In the genomic region with DNA sequence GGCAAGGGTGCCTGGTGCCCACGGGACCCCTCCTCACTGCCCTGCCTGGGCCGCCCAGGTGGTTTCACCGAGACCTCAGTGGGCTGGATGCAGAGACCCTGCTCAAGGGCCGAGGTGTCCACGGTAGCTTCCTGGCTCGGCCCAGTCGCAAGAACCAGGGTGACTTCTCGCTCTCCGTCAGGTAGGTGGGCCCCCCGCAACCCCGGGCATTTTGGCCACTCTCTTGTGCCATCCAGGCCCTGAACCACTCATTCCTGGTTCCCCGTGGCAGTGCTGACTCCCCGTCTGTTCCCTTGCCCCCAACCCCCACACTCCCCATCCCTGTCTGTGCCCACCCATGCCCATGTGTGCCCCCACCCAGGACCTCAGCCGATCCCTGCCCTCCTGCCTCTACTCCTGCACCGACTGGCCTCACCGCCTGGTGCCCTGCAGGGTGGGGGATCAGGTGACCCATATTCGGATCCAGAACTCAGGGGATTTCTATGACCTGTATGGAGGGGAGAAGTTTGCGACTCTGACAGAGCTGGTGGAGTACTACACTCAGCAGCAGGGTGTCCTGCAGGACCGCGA, we compare ENCODE assay signal across 11 cellular contexts. TPM values are rescaled to one million over a fixed set of nuclear protein-coding genes. Genes with fewer than 3 reads are reported as not detected.
DNase-seq lines count a peak whose midpoint lies in the region; ATAC-seq, FAIRE-seq and TF ChIP-seq lines count a peak whose summit lies in the region.
"Had no signal": no experiment of that assay in that cellular context is flagged by ENCODE, and none has a peak within 500 bp of the region (broad histone marks: within the 10 kb centered on the region; RNA-seq: fewer than 3 reads in every experiment).

No MANE protein-coding gene starts in this region.

- TF ChIP-seq RAD21 in H1 (IDR thresholded peaks at IDR 0.05 in 1 of 2, conservative IDR thresholded peaks at IDR 0.05 in 1 of 2; ENCODE audit: low read depth in 2 of 2, low read length in 2 of 2), result no peak

- ATAC-seq in psoas muscle, result no peak

- 87% methylated on average over 20 of the region's 20 CpGs; no CpG with 5 or more reads in 1 of the 2 experiments for WGBS in H1 (ENCODE audit: extremely low coverage in 1 of 2, insufficient coverage in 1 of 2, insufficient read length in 1 of 2, insufficient replicate concordance in 2 of 2, low coverage in 1 of 2, low lambda C conversion rate in 2 of 2, missing lambda C conversion rate in 1 of 2), 2 experiments
- WGBS in psoas muscle, 3 donors, result 87 to 93% (median 87%) methylated on average over 20 of the region's 20 CpGs

- H2AK5ac ChIP-seq in H1 (ENCODE audit: low read depth, low read length), result no peak overlapping the region

- H2BK5ac ChIP-seq in H1 (ENCODE audit: low read depth, low read length), result peak overlapping the region; percentile 52; the same call in 1 of the 2 replicates

- H3K23me2 ChIP-seq in H1 (ENCODE audit: low read depth, low read length), result peaks cover 4% of the 10 kb centered on the region

- intact Hi-C loops in psoas muscle (cut with DNase I), result loop anchor here in 1 of 2 donors (5.0 kb wide), 1 partner anchor 81 kb away; no protein-coding TSS in a partner anchor

- H3K9me3 ChIP-seq in H1 (ENCODE audit: insufficient read depth in 2 of 2, low read depth in 1 of 2, low read length in 1 of 2) (no peaks in the 10 kb centered on the region), psoas muscle (no peaks in the 10 kb centered on the region)
- H3K9me3 ChIP-seq: SJCRH30 had no signal

- H3K36me3 ChIP-seq in GM06990 (ENCODE audit: control insufficient read depth, insufficient read depth, low read length), result peaks cover 32% of the 10 kb centered on the region
- no peaks in the 10 kb centered on the region for H3K36me3 ChIP-seq in H1 (ENCODE audit: control insufficient read depth in 2 of 4, insufficient read depth in 4 of 4, low read length in 3 of 4)
- H3K36me3 ChIP-seq in psoas muscle (ENCODE audit: insufficient read depth in 1 of 2, low read depth in 1 of 2), result peaks cover 0 to 5% of the 10 kb centered on the region in 2 donors
- H3K36me3 ChIP-seq: SJCRH30 had no signal

- H3K4ac ChIP-seq in H1 (replicated peaks; ENCODE audit: insufficient read length, low read depth, low read length), result no peak overlapping the region

- no peak overlapping the region for H2BK20ac ChIP-seq in H1 (ENCODE audit: low read length)

- TF ChIP-seq CTCF in GM06990 (IDR thresholded peaks at IDR 0.05; ENCODE audit: insufficient read depth, low read length, poor library complexity, severe bottlenecking) (no peak), H1 (IDR thresholded peaks at IDR 0.05; ENCODE audit: control extremely low read depth in 1 of 3, insufficient read depth in 1 of 3, low read depth in 1 of 3, low read length in 3 of 3) (no peak), psoas muscle (IDR thresholded peaks at IDR 0.05) (no peak), GM10248 (IDR thresholded peaks at IDR 0.05; ENCODE audit: control extremely low read depth, extremely low read depth, low read depth, missing control alignments) (no peak)

- no peak overlapping the region for H3K18ac ChIP-seq in H1 (ENCODE audit: extremely low read depth, low read length)

- H4K5ac ChIP-seq in H1 (ENCODE audit: insufficient read length, low read depth, low read length), result no peak overlapping the region

- no peak for TF ChIP-seq POLR2A in H1 (IDR thresholded peaks at IDR 0.05; ENCODE audit: control extremely low read depth in 1 of 2, low read depth in 2 of 2, low read length in 2 of 2)

- H3K4me1 ChIP-seq in H1 (replicated peaks in 1 of 4; ENCODE audit: control insufficient read depth in 3 of 4, insufficient read depth in 4 of 4, low read length in 3 of 4) (peaks cover 0 to 18% (median 10%) of the 10 kb centered on the region in 4 experiments; a peak in 6 of 7 replicates), psoas muscle (no peaks in the 10 kb centered on the region)

- H4K20me1 ChIP-seq in H1 (replicated peaks in 1 of 2; ENCODE audit: control insufficient read depth in 1 of 2, insufficient read depth in 2 of 2, low read length in 2 of 2), result no peaks in the 10 kb centered on the region

- H2BK120ac ChIP-seq in H1 (replicated peaks; ENCODE audit: low read depth, low read length), result no peak overlapping the region

- H3K27me3 ChIP-seq in GM06990 (replicated peaks; ENCODE audit: control insufficient read depth, insufficient read depth, low read length) (no peaks in the 10 kb centered on the region), H1 (replicated peaks in 1 of 4; ENCODE audit: control insufficient read depth in 3 of 4, extremely low read depth in 1 of 4, insufficient read depth in 3 of 4, low read length in 3 of 4) (no peaks in the 10 kb centered on the region), psoas muscle (ENCODE audit: insufficient read depth in 3 of 3, low read length in 2 of 3) (no peaks in the 10 kb centered on the region)

- H4K8ac ChIP-seq in H1 (ENCODE audit: extremely low read depth, insufficient read depth, low read length), result 0 out of 2 replicates have a peak overlapping the region, but pooled peaks have one; percentile 14

- H3K79me1 ChIP-seq in H1 (ENCODE audit: low read depth, low read length), result peaks cover 5% of the 10 kb centered on the region

- TF ChIP-seq EP300 in H1 (IDR thresholded peaks at IDR 0.05; ENCODE audit: borderline replicate concordance in 1 of 2, low read depth in 2 of 2, low read length in 2 of 2), result no peak

- CTCF ChIA-PET in H1 (lab: Charles Lee; ENCODE audit: partially characterized antibody) (interaction anchor here (0.8 to 2.9 kb wide), 8 partner anchors 10 to 189 kb away, joined by 3 to 35 read pairs (median 4); no protein-coding TSS in a partner anchor), GM10248 (lab: Yijun Ruan, JAX) (interaction anchor here (0.9 to 22.9 kb wide), 11 partner anchors 8 to 160 kb away, joined by 3 to 530 read pairs (median 5); a partner anchor contains a TSS)

- no peak overlapping the region for H2AFZ ChIP-seq in H1 (ENCODE audit: low read length)

- H3K9ac ChIP-seq in H1 (replicated peaks in 1 of 4; ENCODE audit: extremely low read depth in 1 of 4, low read depth in 3 of 4, low read length in 3 of 4), result no peak overlapping the region

- H3K56ac ChIP-seq in H1 (replicated peaks; ENCODE audit: insufficient read length, low read depth, low read length), result no peak overlapping the region

- H4K91ac ChIP-seq in H1 (replicated peaks; ENCODE audit: insufficient read length, low read length), result no peak overlapping the region

- no peak overlapping the region for H3K23ac ChIP-seq in H1 (ENCODE audit: insufficient read length)

- FAIRE-seq in H1 (lab: Jason Lieb, UNC), result no peak

- H3K4me3 ChIP-seq in GM06990 (replicated peaks; ENCODE audit: low read depth, low read length) (peak overlapping the region; percentile 86), H1 (ENCODE audit: extremely low read depth in 1 of 4, insufficient read depth in 2 of 4, low read depth in 3 of 4, low read length in 4 of 4) (no peak overlapping the region), psoas muscle (peak overlapping the region; percentile 50)
- H3K4me3 ChIP-seq: SJCRH30 had no signal

- no peak overlapping the region for H3K4me2 ChIP-seq in H1 (ENCODE audit: insufficient read depth in 1 of 2, low read depth in 2 of 2, low read length in 2 of 2)

- H2BK12ac ChIP-seq in H1 (ENCODE audit: low read depth, low read length), result 0 out of 2 replicates have a peak overlapping the region, but pooled peaks have one; percentile 17

- no peak overlapping the region for H2BK15ac ChIP-seq in H1 (ENCODE audit: low read length)

- no peak overlapping the region for H3K27ac ChIP-seq in H1 (ENCODE audit: low read depth, low read length)
- H3K27ac ChIP-seq in psoas muscle, result no peak overlapping the region
- H3K27ac ChIP-seq: SJCRH30 had no signal

- H3K79me2 ChIP-seq in H1 (ENCODE audit: control insufficient read depth in 1 of 2, insufficient read depth in 2 of 2, low read length in 2 of 2), result no peaks in the 10 kb centered on the region; a peak in 1 of 4 replicates

- DNase-seq in GM06990 (ENCODE audit: extremely low read depth, insufficient read length) (no peak), OCI-M1 (lab: John Stamatoyannopoulos, UW) (peak; percentile 31), H1 (ENCODE audit: low read depth in 1 of 2, low spot score in 2 of 2) (no peak), psoas muscle (peak in 1 of 2 donors; percentile 53), GM10248 (ENCODE audit: extremely low spot score) (no peak), occipital lobe (lab: John Stamatoyannopoulos, UW) (no peak), NOMO-1 treated with DMSO at 0.1 percent for 48 hours (lab: John Stamatoyannopoulos, UW; ENCODE audit: unreplicated experiment) (no peak), NCI-H1092 (lab: John Stamatoyannopoulos, UW) (no peak)
- DNase-seq: DMS79, SJCRH30 had no signal

- no peak overlapping the region for H3K14ac ChIP-seq in H1 (ENCODE audit: insufficient read length)

- POLR2A ChIA-PET in H1 (lab: Charles Lee; ENCODE audit: partially characterized antibody), result interaction anchor here (2.2 to 44.0 kb wide), 5 partner anchors 9 to 82 kb away, joined by 8 to 1596 read pairs (median 21); a partner anchor contains a TSS
- POLR2A ChIA-PET in GM10248 (lab: Yijun Ruan, JAX), result interaction anchor here (0.7 to 2.0 kb wide), 6 partner anchors 8 to 84 kb away, joined by 3 to 11 read pairs (median 6); a partner anchor contains a TSS

RNA-seq across cellular contexts. Expression of a gene that starts 0.5 kb away (rescaled TPM):
- total RNA-seq in H1 (2021; fragmentation: NEBNext Ultra II Directional; extraction: Animal tissue kit (Norgen Biotek cat#: 25700)), result 25.7 and 28.4 TPM in 2 replicates
- 16.3 and 22.6 TPM in 2 replicates for polyA plus RNA-seq in H1 (2011; rRNA removed)
- 21.3 TPM for polyA plus RNA-seq in H1 (2011; cell fraction: cytosol; rRNA removed)
- polyA plus RNA-seq in H1 (2011; cell fraction: nucleus; rRNA removed), result 32.9 TPM
- 34.9 to 37.3 TPM (median 36.6 TPM) in 4 replicates for polyA plus RNA-seq in H1 (2012, experiment 1 of 2)
- polyA plus RNA-seq in H1 (2012, experiment 2 of 2), result 28.9 TPM
- polyA plus RNA-seq in H1 (2013, experiment 1 of 2), result 23.2 TPM
- polyA plus RNA-seq in H1 (2013, experiment 2 of 2), result 25.8 TPM
- polyA minus RNA-seq in H1 (2011; rRNA and poly(A)+ RNA removed), result 12.4 and 24.5 TPM in 2 replicates
- 17.8 TPM for polyA minus RNA-seq in H1 (2011; cell fraction: cytosol; rRNA and poly(A)+ RNA removed)
- 9.1 TPM for polyA minus RNA-seq in H1 (2011; cell fraction: nucleus; rRNA and poly(A)+ RNA removed)
- 1 to 10 TPM; 3.6 to 7.6 (median 4.6) TPM for total RNA-seq in psoas muscle
- polyA plus RNA-seq in psoas muscle, result 1 to 10 TPM; 1.3 to 2.6 (median 2.1) TPM
- total RNA-seq in occipital lobe, result 3.1 TPM

RNA-seq across cellular contexts. Expression of a gene that starts 7.8 kb away (rescaled TPM):
- 174 and 185 TPM in 2 replicates for total RNA-seq in H1 (2021; fragmentation: NEBNext Ultra II Directional; extraction: Animal tissue kit (Norgen Biotek cat#: 25700))
- polyA plus RNA-seq in H1 (2011; rRNA removed) (993 and 1,124 TPM in 2 replicates), psoas muscle (100 to 1,000 TPM; 223 to 269 (median 247) TPM)
- polyA plus RNA-seq in H1 (2011; cell fraction: cytosol; rRNA removed), result 811 TPM
- 653 TPM for polyA plus RNA-seq in H1 (2011; cell fraction: nucleus; rRNA removed)
- polyA plus RNA-seq in H1 (2012, experiment 1 of 2), result 167 to 390 TPM (median 374 TPM) in 4 replicates
- 596 TPM for polyA plus RNA-seq in H1 (2012, experiment 2 of 2)
- polyA plus RNA-seq in H1 (2013, experiment 1 of 2), result 206 TPM
- 192 TPM for polyA plus RNA-seq in H1 (2013, experiment 2 of 2)
- 66.6 and 106 TPM in 2 replicates for polyA minus RNA-seq in H1 (2011; rRNA and poly(A)+ RNA removed)
- polyA minus RNA-seq in H1 (2011; cell fraction: cytosol; rRNA and poly(A)+ RNA removed), result 76.3 TPM
- polyA minus RNA-seq in H1 (2011; cell fraction: nucleus; rRNA and poly(A)+ RNA removed), result 112 TPM
- total RNA-seq in psoas muscle (100 to 1,000 TPM in 2 of 4 donors, 10 to 100 TPM in 2; 80.4 to 110 (median 95.6) TPM), occipital lobe (243 TPM)

RNA-seq across cellular contexts. Expression of a gene that starts 8.0 kb away (rescaled TPM):
- not detected in 2 replicates for total RNA-seq in H1 (2021; fragmentation: NEBNext Ultra II Directional; extraction: Animal tissue kit (Norgen Biotek cat#: 25700))
- polyA plus RNA-seq in H1 (2011; rRNA removed) (not detected in 2 replicates), psoas muscle (not detected)
- polyA plus RNA-seq in H1 (2011; cell fraction: cytosol; rRNA removed), result not detected
- not detected for polyA plus RNA-seq in H1 (2011; cell fraction: nucleus; rRNA removed)
- not detected in 4 replicates for polyA plus RNA-seq in H1 (2012, experiment 1 of 2)
- not detected for polyA plus RNA-seq in H1 (2012, experiment 2 of 2)
- polyA plus RNA-seq in H1 (2013, experiment 1 of 2), result not detected
- polyA plus RNA-seq in H1 (2013, experiment 2 of 2), result not detected
- polyA minus RNA-seq in H1 (2011; rRNA and poly(A)+ RNA removed), result not detected in 2 replicates
- not detected for polyA minus RNA-seq in H1 (2011; cell fraction: cytosol; rRNA and poly(A)+ RNA removed)
- polyA minus RNA-seq in H1 (2011; cell fraction: nucleus; rRNA and poly(A)+ RNA removed), result not detected
- total RNA-seq in psoas muscle (not detected), occipital lobe (not detected)
- total RNA-seq: myocyte, SJCRH30 had no signal

RNA-seq across cellular contexts. Expression of a gene that starts 18.8 kb away (rescaled TPM):
- total RNA-seq in H1 (2021; fragmentation: NEBNext Ultra II Directional; extraction: Animal tissue kit (Norgen Biotek cat#: 25700)), result 360 and 368 TPM in 2 replicates
- polyA plus RNA-seq in H1 (2011; rRNA removed) (579 and 626 TPM in 2 replicates), psoas muscle (100 to 1,000 TPM; 176 to 381 (median 208) TPM)
- polyA plus RNA-seq in H1 (2011; cell fraction: cytosol; rRNA removed), result 622 TPM
- 570 TPM for polyA plus RNA-seq in H1 (2011; cell fraction: nucleus; rRNA removed)
- polyA plus RNA-seq in H1 (2012, experiment 1 of 2), result 317 to 409 TPM (median 397 TPM) in 4 replicates
- 565 TPM for polyA plus RNA-seq in H1 (2012, experiment 2 of 2)
- polyA plus RNA-seq in H1 (2013, experiment 1 of 2), result 552 TPM
- polyA plus RNA-seq in H1 (2013, experiment 2 of 2), result 493 TPM
- 282 and 291 TPM in 2 replicates for polyA minus RNA-seq in H1 (2011; rRNA and poly(A)+ RNA removed)
- polyA minus RNA-seq in H1 (2011; cell fraction: cytosol; rRNA and poly(A)+ RNA removed), result 137 TPM
- 195 TPM for polyA minus RNA-seq in H1 (2011; cell fraction: nucleus; rRNA and poly(A)+ RNA removed)
- total RNA-seq in psoas muscle (100 to 1,000 TPM; 137 to 278 (median 180) TPM), occipital lobe (102 TPM)

RNA-seq across cellular contexts. Expression of a gene that starts 19.1 kb away (rescaled TPM):
- total RNA-seq in H1 (2021; fragmentation: NEBNext Ultra II Directional; extraction: Animal tissue kit (Norgen Biotek cat#: 25700)), result 82.9 and 84.2 TPM in 2 replicates
- polyA plus RNA-seq in H1 (2011; rRNA removed) (54.3 and 64.3 TPM in 2 replicates), psoas muscle (10 to 100 TPM; 26.6 to 66.5 (median 50.4) TPM)
- polyA plus RNA-seq in H1 (2011; cell fraction: cytosol; rRNA removed), result 83.3 TPM
- polyA plus RNA-seq in H1 (2011; cell fraction: nucleus; rRNA removed), result 37.2 TPM
- 78.1 to 120 TPM (median 97.6 TPM) in 4 replicates for polyA plus RNA-seq in H1 (2012, experiment 1 of 2)
- 39.8 TPM for polyA plus RNA-seq in H1 (2012, experiment 2 of 2)
- polyA plus RNA-seq in H1 (2013, experiment 1 of 2), result 66.1 TPM
- 65.0 TPM for polyA plus RNA-seq in H1 (2013, experiment 2 of 2)
- 30.4 and 39.9 TPM in 2 replicates for polyA minus RNA-seq in H1 (2011; rRNA and poly(A)+ RNA removed)
- polyA minus RNA-seq in H1 (2011; cell fraction: cytosol; rRNA and poly(A)+ RNA removed), result 23.6 TPM
- 32.0 TPM for polyA minus RNA-seq in H1 (2011; cell fraction: nucleus; rRNA and poly(A)+ RNA removed)
- total RNA-seq in psoas muscle (10 to 100 TPM; 30.1 to 59.4 (median 44.8) TPM), occipital lobe (26.0 TPM)

Comparison
In these comparisons a context has a peak if more than half of its experiments do, and no peak if none do; other contexts are left out.
1. H3K4me3 ChIP-seq: peak in GM06990 (single experiment) and psoas muscle (single experiment); none in H1 (0 of 4).